8 cellular contexts compared by ENCODE assay signal in genomic region chr4:89469930-89470375, GRCh38.
DNase-seq lines count a peak whose midpoint lies in the region; ATAC-seq and TF ChIP-seq lines count a peak whose summit lies in the region.

No MANE protein-coding gene starts in this region.

- H3K36me3 ChIP-seq in DOHH2 (ENCODE audit: control insufficient read depth, low read length) (no peaks in the 10 kb centered on the region), kidney epithelial cell (ENCODE audit: control insufficient read depth, insufficient read depth, low read length) (no peaks in the 10 kb centered on the region), OCI-LY7 (ENCODE audit: insufficient read depth, low read length) (no peaks in the 10 kb centered on the region)

- H3K27me3 ChIP-seq in DOHH2 (ENCODE audit: control insufficient read depth, low read length) (no peaks in the 10 kb centered on the region), kidney epithelial cell (ENCODE audit: control insufficient read depth, insufficient read depth, low read length) (no peaks in the 10 kb centered on the region)

- intact Hi-C loops in head of caudate nucleus (cut with DNase I) (no loop called here), OCI-LY7 (cut with micrococcal nuclease; ENCODE audit: unreplicated experiment) (no loop called here)

- DNase-seq in HS-5 (ENCODE audit: low read depth) (peak; percentile 89), kidney epithelial cell (ENCODE audit: low read depth) (peak; percentile 70), head of caudate nucleus (no peak), OCI-LY7 (ENCODE audit: low spot score) (no peak), OCI-M2 (lab: John Stamatoyannopoulos, UW; ENCODE audit: unreplicated experiment) (no peak)
- peak; percentile 23 for DNase-seq in activated naive CD4-positive, alpha-beta T cell treated with anti-CD3 and anti-CD28 coated beads, Interleukin-2, amount 10 ng/mL, durations not matched to agents 7 days and 5 days

- H3K36me3 Mint-ChIP-seq in activated naive CD4-positive, alpha-beta T cell treated with anti-CD3 and anti-CD28 coated beads, Interleukin-2, amount 10 ng/mL, durations not matched to agents 7 days and 5 days: peaks cover 6% of the 10 kb centered on the region

- no peak for TF ChIP-seq CTCF in DOHH2 (IDR thresholded peaks at IDR 0.05; ENCODE audit: low read depth, low read length, poor library complexity, severe bottlenecking)
- TF ChIP-seq CTCF in kidney epithelial cell (IDR thresholded peaks at IDR 0.05; ENCODE audit: insufficient read depth, low read length, poor library complexity, severe bottlenecking): no peak
- TF ChIP-seq CTCF in OCI-LY7 (conservative IDR thresholded peaks at IDR 0.05; ENCODE audit: low read length): no peak

- no peaks in the 10 kb centered on the region for H3K27me3 Mint-ChIP-seq in activated naive CD4-positive, alpha-beta T cell treated with anti-CD3 and anti-CD28 coated beads, Interleukin-2, amount 10 ng/mL, durations not matched to agents 7 days and 5 days

- H3K9me2 ChIP-seq in DOHH2 (replicated peaks; ENCODE audit: control insufficient read depth, low read length): no peaks in the 10 kb centered on the region
- no peaks in the 10 kb centered on the region for H3K9me2 ChIP-seq in OCI-LY7 (ENCODE audit: insufficient read depth, low read length)

- H3K4me1 Mint-ChIP-seq in activated naive CD4-positive, alpha-beta T cell treated with anti-CD3 and anti-CD28 coated beads, Interleukin-2, amount 10 ng/mL, durations not matched to agents 7 days and 5 days: peaks cover 27% of the 10 kb centered on the region

- BruUV-seq in OCI-LY7 (replicated peaks; lab: Mats Ljungman, UMichigan): no TSS peak

- H3K79me2 ChIP-seq in DOHH2 (ENCODE audit: control insufficient read depth, low read length): no peaks in the 10 kb centered on the region
- H3K79me2 ChIP-seq in OCI-LY7 (ENCODE audit: insufficient read depth, low read depth, low read length): no peaks in the 10 kb centered on the region

- POLR2A ChIA-PET in OCI-LY7 (lab: Charles Lee): interaction anchor here (0.6 to 0.8 kb wide), 3 partner anchors 13 to 440 kb away, joined by 3 to 4 read pairs (median 3); no protein-coding TSS in a partner anchor

- peak overlapping the region; percentile 84 for H3K27ac Mint-ChIP-seq in activated naive CD4-positive, alpha-beta T cell treated with anti-CD3 and anti-CD28 coated beads, Interleukin-2, amount 10 ng/mL, durations not matched to agents 7 days and 5 days

- peaks cover 26% of the 10 kb centered on the region for H3K4me1 ChIP-seq in DOHH2 (ENCODE audit: control insufficient read depth, low read length)
- H3K4me1 ChIP-seq in OCI-LY7 (ENCODE audit: insufficient read depth, low read length, poor library complexity, severe bottlenecking): no peaks in the 10 kb centered on the region

- H3F3A ChIP-seq in DOHH2 (ENCODE audit: control insufficient read depth, insufficient read depth): no peaks in the 10 kb centered on the region

- H3K4me3 ChIP-seq in DOHH2 (ENCODE audit: low read length) (peak overlapping the region; percentile 37), kidney epithelial cell (ENCODE audit: low read depth, low read length) (no peak overlapping the region), OCI-LY7 (ENCODE audit: low read depth, low read length, poor library complexity, severe bottlenecking) (no peak overlapping the region)

- H3K9me3 Mint-ChIP-seq in activated naive CD4-positive, alpha-beta T cell treated with anti-CD3 and anti-CD28 coated beads, Interleukin-2, amount 10 ng/mL, durations not matched to agents 7 days and 5 days: peaks cover 2% of the 10 kb centered on the region

- H3K9me3 ChIP-seq in DOHH2 (ENCODE audit: control insufficient read depth, insufficient read depth, low read length): no peaks in the 10 kb centered on the region
- no peaks in the 10 kb centered on the region for H3K9me3 ChIP-seq in OCI-LY7 (ENCODE audit: low read length)

- H3K27ac ChIP-seq in DOHH2 (ENCODE audit: low read depth, low read length) (peak overlapping the region; percentile 68), OCI-LY7 (ENCODE audit: low read depth, low read length, poor library complexity, severe bottlenecking) (no peak overlapping the region)

- peak; percentile 93 for ATAC-seq in GM21447 (IDR thresholded peaks at IDR 0.05; ENCODE audit: unreplicated experiment)

- no peaks in the 10 kb centered on the region for H4K20me1 ChIP-seq in DOHH2 (ENCODE audit: control insufficient read depth, insufficient read depth, low read depth, low read length)
- no peaks in the 10 kb centered on the region for H4K20me1 ChIP-seq in OCI-LY7 (ENCODE audit: insufficient read depth, low read length)

- peak overlapping the region; percentile 0 for H3K4me3 Mint-ChIP-seq in activated naive CD4-positive, alpha-beta T cell treated with anti-CD3 and anti-CD28 coated beads, Interleukin-2, amount 10 ng/mL, durations not matched to agents 7 days and 5 days

- no peak overlapping the region for H2AFZ ChIP-seq in OCI-LY7 (ENCODE audit: low read length)

- CTCF ChIA-PET in activated naive CD4-positive, alpha-beta T cell treated with anti-CD3 and anti-CD28 coated beads, Interleukin-2, amount 10 ng/mL, durations not matched to agents 7 days and 5 days (lab: Charles Lee): interaction anchor here (1.0 kb wide), 1 partner anchor 31 kb away, joined by 3 read pairs; no protein-coding TSS in a partner anchor
- CTCF ChIA-PET in OCI-LY7 (lab: Charles Lee; ENCODE audit: unreplicated experiment): no interaction called here

- H3K4me2 ChIP-seq in DOHH2 (ENCODE audit: low read length) (peak overlapping the region; percentile 63), OCI-LY7 (ENCODE audit: low read length) (no peak overlapping the region)

Comparison
In these comparisons a context has a peak if more than half of its experiments do, and no peak if none do; other contexts are left out.
1. DNase-seq: peak in HS-5 (single experiment), activated naive CD4-positive, alpha-beta T cell treated with anti-CD3 and anti-CD28 coated beads, Interleukin-2, amount 10 ng/mL, durations not matched to agents 7 days and 5 days (single experiment) and kidney epithelial cell (single experiment); none in head of caudate nucleus (0 of 42), OCI-LY7 (single experiment) and OCI-M2 (single experiment).